Comparison of ENCODE assay signal across 1 cellular context in genomic region chr6:51959744-51960383, GRCh38.
TF ChIP-seq lines count a peak whose summit lies in the region.

No MANE protein-coding gene starts in this region.

TF ChIP-seq in HepG2, 621 proteins besides CTCF, POLR2A, EP300 and RAD21 (continued from another document):
- TF ChIP-seq HMGXB3 (CRISPR knock-in tag; IDR thresholded peaks at IDR 0.05; ENCODE audit: borderline replicate concordance) (no peak), XRCC5 (optimal IDR thresholded peaks at IDR 0.05; ENCODE audit: low read length) (peak; percentile 77), ZFY (CRISPR knock-in tag; IDR thresholded peaks at IDR 0.05) (no peak), TEAD3 (CRISPR knock-in tag; optimal IDR thresholded peaks at IDR 0.05; ENCODE audit: borderline replicate concordance) (peak; percentile 25), YEATS4 (CRISPR knock-in tag; IDR thresholded peaks at IDR 0.05; ENCODE audit: borderline replicate concordance) (no peak), MTA3 (CRISPR knock-in tag; IDR thresholded peaks at IDR 0.05) (no peak), CHD2 (IDR thresholded peaks at IDR 0.05; ENCODE audit: low read depth, low read length) (no peak), ZNF557 (CRISPR knock-in tag; IDR thresholded peaks at IDR 0.05) (0 out of 2 replicates have a peak, but pooled peaks have one; percentile 25), ATF7 (IDR thresholded peaks at IDR 0.05) (no peak), ATF7 (CRISPR knock-in tag; IDR thresholded peaks at IDR 0.05) (no peak), ZNF20 (CRISPR knock-in tag; IDR thresholded peaks at IDR 0.05) (no peak), ASH2L (IDR thresholded peaks at IDR 0.05; ENCODE audit: insufficient read length, low read depth, low read length) (no peak), ZC3H4 (CRISPR knock-in tag; IDR thresholded peaks at IDR 0.05; ENCODE audit: borderline replicate concordance) (no peak), KLF9 (CRISPR knock-in tag; IDR thresholded peaks at IDR 0.05; ENCODE audit: low read depth) (no peak), SMC3 (IDR thresholded peaks at IDR 0.05; ENCODE audit: low read length) (peak; percentile 93), PITX1 (CRISPR knock-in tag; IDR thresholded peaks at IDR 0.05) (no peak), ZNF383 (CRISPR knock-in tag; IDR thresholded peaks at IDR 0.05; ENCODE audit: borderline replicate concordance) (no peak), ZNF75D (CRISPR knock-in tag; IDR thresholded peaks at IDR 0.05; ENCODE audit: borderline replicate concordance) (no peak), ETV5 (CRISPR knock-in tag; IDR thresholded peaks at IDR 0.05; ENCODE audit: borderline replicate concordance) (peak; percentile 12; the same call in 1 of the 2 replicates), STAG1 (CRISPR knock-in tag; IDR thresholded peaks at IDR 0.05) (peak; percentile 95), FOSL2 (CRISPR knock-in tag; IDR thresholded peaks at IDR 0.05) (no peak), RFX3 (CRISPR knock-in tag; IDR thresholded peaks at IDR 0.05) (no peak), ZNF576 (CRISPR knock-in tag; IDR thresholded peaks at IDR 0.05) (peak; percentile 99), PHB2 (IDR thresholded peaks at IDR 0.05; ENCODE audit: partially characterized antibody) (no peak), ZXDC (CRISPR knock-in tag; IDR thresholded peaks at IDR 0.05) (no peak), ZNF670 (CRISPR knock-in tag; IDR thresholded peaks at IDR 0.05; ENCODE audit: borderline replicate concordance) (no peak), CC2D1A (CRISPR knock-in tag; IDR thresholded peaks at IDR 0.05) (no peak), SNAPC5 (CRISPR knock-in tag; IDR thresholded peaks at IDR 0.05; ENCODE audit: borderline replicate concordance) (no peak), KLF16 (CRISPR knock-in tag; IDR thresholded peaks at IDR 0.05) (peak in 1 of 2 experiments; percentile 57; a peak in 1 of 4 replicates), SMARCC2 (IDR thresholded peaks at IDR 0.05) (no peak), ZNF616 (CRISPR knock-in tag; IDR thresholded peaks at IDR 0.05; ENCODE audit: low read depth) (no peak), SATB2 (CRISPR knock-in tag; IDR thresholded peaks at IDR 0.05) (no peak), MAFF (IDR thresholded peaks at IDR 0.05; ENCODE audit: low read depth, low read length) (no peak), THAP9 (CRISPR knock-in tag; IDR thresholded peaks at IDR 0.05; ENCODE audit: borderline replicate concordance) (no peak), ZNF235 (CRISPR knock-in tag; IDR thresholded peaks at IDR 0.05; ENCODE audit: borderline replicate concordance) (no peak), ZNF331 (CRISPR knock-in tag; IDR thresholded peaks at IDR 0.05) (no peak), CAMTA2 (CRISPR knock-in tag; IDR thresholded peaks at IDR 0.05; ENCODE audit: borderline replicate concordance) (no peak)
TF ChIP-seq in HepG2: peak in this region for 18.
